24 cellular contexts compared by ENCODE assay signal in the genomic region with DNA sequence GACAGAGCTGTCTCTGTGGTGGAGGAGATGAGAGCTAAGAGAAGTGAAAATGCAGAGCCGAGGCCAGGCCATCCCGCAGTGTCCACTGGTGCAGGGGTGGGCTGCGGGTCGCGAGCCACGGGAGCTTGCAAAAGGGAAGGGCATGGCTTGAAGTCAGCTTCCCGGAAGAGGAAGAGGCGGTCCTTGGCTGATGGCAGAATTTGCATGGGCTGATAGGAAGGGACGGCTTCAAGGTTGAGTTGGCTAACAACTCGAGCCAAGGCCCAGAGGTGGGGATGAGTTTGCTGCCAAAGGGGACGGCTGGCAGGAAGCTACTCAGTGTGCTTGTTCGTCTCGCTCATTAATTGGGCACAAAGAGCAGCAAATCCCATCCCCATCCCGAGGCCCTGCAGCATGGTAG.
"Had no signal": no experiment of that assay in that cellular context is flagged by ENCODE, and none has a peak within 500 bp of the region (broad histone marks: within the 10 kb centered on the region; RNA-seq: fewer than 3 reads in every experiment).

No MANE protein-coding gene starts in this region.

- H3K27ac Mint-ChIP-seq: memory B cell; natural killer cell; stimulated activated effector memory CD8-positive, alpha-beta T cell treated with anti-CD3 and anti-CD28 coated beads, Interleukin-12 subunit alpha, Interleukin-12 subunit beta, amount 100 ng/mL, for 72 hours had no signal

- H3K9me3 ChIP-seq: esophagus muscularis mucosa, neutrophil, pancreas, right lobe of liver, stomach, thoracic aorta, transverse colon, vagina had no signal

- H3K36me3 ChIP-seq: esophagus muscularis mucosa, neutrophil, pancreas, right lobe of liver, stomach, thoracic aorta, transverse colon, vagina had no signal

- H3K27me3 ChIP-seq: dorsolateral prefrontal cortex, esophagus muscularis mucosa, neutrophil, pancreas, right lobe of liver, stomach, transverse colon, vagina had no signal

- H3K4me3 Mint-ChIP-seq: memory B cell; natural killer cell; stimulated activated effector memory CD8-positive, alpha-beta T cell treated with anti-CD3 and anti-CD28 coated beads, Interleukin-12 subunit alpha, Interleukin-12 subunit beta, amount 100 ng/mL, for 72 hours had no signal

- ATAC-seq: foreskin keratinocyte; natural killer cell; pancreas; right lobe of liver; stimulated activated effector memory CD8-positive, alpha-beta T cell treated with anti-CD3 and anti-CD28 coated beads, Interleukin-12 subunit alpha, Interleukin-12 subunit beta, amount 100 ng/mL, for 72 hours had no signal

- H3K4me1 ChIP-seq: esophagus muscularis mucosa, foreskin keratinocyte, pancreas, right lobe of liver, stomach, transverse colon, vagina had no signal

- DNase-seq: cerebellar nuclear complex; cortex of kidney; dorsolateral prefrontal cortex; effector CD4-positive, alpha-beta T cell; foreskin keratinocyte; natural killer cell; retina; right lobe of liver; stimulated activated CD4-positive, alpha-beta T cell treated with anti-CD3 and anti-CD28 coated beads, Interleukin-2, amount 100 ng/mL, for 24 hours; stimulated activated CD4-positive, alpha-beta T cell treated with anti-CD3 and anti-CD28 coated beads, Interleukin-4, amount 100 ng/mL, for 24 hours; stimulated activated naive CD4-positive, alpha-beta T cell treated with Interleukin-2 at 50 U/mL for 16 hours; stomach; substantia nigra; transverse colon had no signal

- H3K4me3 ChIP-seq: dorsolateral prefrontal cortex, lung, pancreas, right lobe of liver, smooth muscle cell, stomach, thoracic aorta, transverse colon, vagina had no signal

- H3K27ac ChIP-seq: dorsolateral prefrontal cortex, esophagus muscularis mucosa, foreskin keratinocyte, neutrophil, pancreas, right lobe of liver, stomach, thoracic aorta, transverse colon, vagina had no signal

- H3K4me2 ChIP-seq: smooth muscle cell had no signal

- H3K4me1 Mint-ChIP-seq: memory B cell, natural killer cell had no signal

- H3K36me3 Mint-ChIP-seq: memory B cell; natural killer cell; stimulated activated effector memory CD8-positive, alpha-beta T cell treated with anti-CD3 and anti-CD28 coated beads, Interleukin-12 subunit alpha, Interleukin-12 subunit beta, amount 100 ng/mL, for 72 hours had no signal

- H3K9me3 Mint-ChIP-seq: memory B cell; natural killer cell; stimulated activated effector memory CD8-positive, alpha-beta T cell treated with anti-CD3 and anti-CD28 coated beads, Interleukin-12 subunit alpha, Interleukin-12 subunit beta, amount 100 ng/mL, for 72 hours had no signal

- FAIRE-seq: keratinocyte, pancreas had no signal
